ENCODE assay signal across 1 cellular context in the genomic region with DNA sequence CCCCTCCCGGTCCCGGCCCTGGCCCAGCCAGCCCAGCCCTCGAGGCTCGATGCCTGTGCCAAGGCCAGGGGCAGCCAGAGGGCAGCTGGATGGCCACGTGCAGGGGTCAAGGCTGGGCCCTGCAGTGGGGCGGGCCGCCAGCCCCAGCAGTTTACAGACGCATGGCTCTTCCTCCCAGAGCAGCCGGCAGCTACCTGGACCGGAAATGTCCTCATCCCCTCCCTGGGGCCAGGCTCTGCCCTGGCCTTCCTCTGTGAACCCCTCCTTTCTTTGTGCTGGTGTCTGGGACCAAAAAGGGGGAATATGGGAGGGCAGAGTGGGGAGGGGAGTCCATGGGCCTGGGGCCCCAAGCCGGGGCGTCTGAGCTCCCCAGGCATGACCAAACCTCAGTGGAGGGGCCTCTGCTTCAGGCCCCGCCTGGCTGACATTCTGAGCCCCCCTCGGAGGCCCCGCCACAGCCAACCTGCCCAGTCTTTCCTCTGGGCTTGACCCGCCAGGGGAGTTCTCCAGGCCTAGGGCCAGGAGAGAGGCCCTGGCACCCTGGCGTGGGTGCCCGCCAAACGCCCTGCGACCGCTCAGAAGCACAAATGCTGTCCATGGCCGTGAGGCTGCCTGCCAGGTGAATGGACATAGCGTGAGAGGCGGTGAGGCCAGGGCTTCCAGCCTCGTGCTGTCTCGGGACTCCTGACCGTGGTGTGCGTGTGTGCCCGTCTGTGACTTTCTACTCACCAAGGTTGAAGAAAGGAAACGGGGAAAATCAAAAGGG.
A peak's percentile ranks its signal among the peaks of the same experiment; 100 is the strongest.
TF ChIP-seq lines count a peak whose summit lies in the region.

No MANE protein-coding gene starts in this region.

TF ChIP-seq in HepG2, 621 proteins besides CTCF, POLR2A, EP300 and RAD21 (continued from another document and continues in another):
- TF ChIP-seq, protein P1, sequence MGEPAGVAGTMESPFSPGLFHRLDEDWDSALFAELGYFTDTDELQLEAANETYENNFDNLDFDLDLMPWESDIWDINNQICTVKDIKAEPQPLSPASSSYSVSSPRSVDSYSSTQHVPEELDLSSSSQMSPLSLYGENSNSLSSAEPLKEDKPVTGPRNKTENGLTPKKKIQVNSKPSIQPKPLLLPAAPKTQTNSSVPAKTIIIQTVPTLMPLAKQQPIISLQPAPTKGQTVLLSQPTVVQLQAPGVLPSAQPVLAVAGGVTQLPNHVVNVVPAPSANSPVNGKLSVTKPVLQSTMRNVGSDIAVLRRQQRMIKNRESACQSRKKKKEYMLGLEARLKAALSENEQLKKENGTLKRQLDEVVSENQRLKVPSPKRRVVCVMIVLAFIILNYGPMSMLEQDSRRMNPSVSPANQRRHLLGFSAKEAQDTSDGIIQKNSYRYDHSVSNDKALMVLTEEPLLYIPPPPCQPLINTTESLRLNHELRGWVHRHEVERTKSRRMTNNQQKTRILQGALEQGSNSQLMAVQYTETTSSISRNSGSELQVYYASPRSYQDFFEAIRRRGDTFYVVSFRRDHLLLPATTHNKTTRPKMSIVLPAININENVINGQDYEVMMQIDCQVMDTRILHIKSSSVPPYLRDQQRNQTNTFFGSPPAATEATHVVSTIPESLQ (CRISPR knock-in tag; conservative IDR thresholded peaks at IDR 0.05): 0 out of 2 replicates have a peak, but pooled peaks have one; percentile 43
- TF ChIP-seq BHLHE40 (IDR thresholded peaks at IDR 0.05; ENCODE audit: low read length): peak; percentile 96
- no peak for TF ChIP-seq SETDB1 (CRISPR knock-in tag; IDR thresholded peaks at IDR 0.05; ENCODE audit: borderline replicate concordance)
- TF ChIP-seq GZF1 (CRISPR knock-in tag; IDR thresholded peaks at IDR 0.05): peak; percentile 83; the same call in 1 of the 2 replicates
- TF ChIP-seq KDM1A (CRISPR knock-in tag; IDR thresholded peaks at IDR 0.05): no peak
- TF ChIP-seq HNRNPL (IDR thresholded peaks at IDR 0.05; ENCODE audit: low read depth, low read length): peak; percentile 93
- TF ChIP-seq, protein P2, sequence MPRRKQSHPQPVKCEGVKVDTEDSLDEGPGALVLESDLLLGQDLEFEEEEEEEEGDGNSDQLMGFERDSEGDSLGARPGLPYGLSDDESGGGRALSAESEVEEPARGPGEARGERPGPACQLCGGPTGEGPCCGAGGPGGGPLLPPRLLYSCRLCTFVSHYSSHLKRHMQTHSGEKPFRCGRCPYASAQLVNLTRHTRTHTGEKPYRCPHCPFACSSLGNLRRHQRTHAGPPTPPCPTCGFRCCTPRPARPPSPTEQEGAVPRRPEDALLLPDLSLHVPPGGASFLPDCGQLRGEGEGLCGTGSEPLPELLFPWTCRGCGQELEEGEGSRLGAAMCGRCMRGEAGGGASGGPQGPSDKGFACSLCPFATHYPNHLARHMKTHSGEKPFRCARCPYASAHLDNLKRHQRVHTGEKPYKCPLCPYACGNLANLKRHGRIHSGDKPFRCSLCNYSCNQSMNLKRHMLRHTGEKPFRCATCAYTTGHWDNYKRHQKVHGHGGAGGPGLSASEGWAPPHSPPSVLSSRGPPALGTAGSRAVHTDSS (CRISPR knock-in tag; conservative IDR thresholded peaks at IDR 0.05): no peak
- TF ChIP-seq SMAD3 (CRISPR knock-in tag; IDR thresholded peaks at IDR 0.05): peak; percentile 82; the same call in 1 of the 2 replicates
- peak; percentile 96 for TF ChIP-seq MXD4 (CRISPR knock-in tag; IDR thresholded peaks at IDR 0.05)
- TF ChIP-seq, protein P3, sequence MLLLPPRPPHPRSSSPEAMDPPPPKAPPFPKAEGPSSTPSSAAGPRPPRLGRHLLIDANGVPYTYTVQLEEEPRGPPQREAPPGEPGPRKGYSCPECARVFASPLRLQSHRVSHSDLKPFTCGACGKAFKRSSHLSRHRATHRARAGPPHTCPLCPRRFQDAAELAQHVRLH (CRISPR knock-in tag; IDR thresholded peaks at IDR 0.05; ENCODE audit: borderline replicate concordance, low read depth): peak; percentile 95
- TF ChIP-seq, protein P4, sequence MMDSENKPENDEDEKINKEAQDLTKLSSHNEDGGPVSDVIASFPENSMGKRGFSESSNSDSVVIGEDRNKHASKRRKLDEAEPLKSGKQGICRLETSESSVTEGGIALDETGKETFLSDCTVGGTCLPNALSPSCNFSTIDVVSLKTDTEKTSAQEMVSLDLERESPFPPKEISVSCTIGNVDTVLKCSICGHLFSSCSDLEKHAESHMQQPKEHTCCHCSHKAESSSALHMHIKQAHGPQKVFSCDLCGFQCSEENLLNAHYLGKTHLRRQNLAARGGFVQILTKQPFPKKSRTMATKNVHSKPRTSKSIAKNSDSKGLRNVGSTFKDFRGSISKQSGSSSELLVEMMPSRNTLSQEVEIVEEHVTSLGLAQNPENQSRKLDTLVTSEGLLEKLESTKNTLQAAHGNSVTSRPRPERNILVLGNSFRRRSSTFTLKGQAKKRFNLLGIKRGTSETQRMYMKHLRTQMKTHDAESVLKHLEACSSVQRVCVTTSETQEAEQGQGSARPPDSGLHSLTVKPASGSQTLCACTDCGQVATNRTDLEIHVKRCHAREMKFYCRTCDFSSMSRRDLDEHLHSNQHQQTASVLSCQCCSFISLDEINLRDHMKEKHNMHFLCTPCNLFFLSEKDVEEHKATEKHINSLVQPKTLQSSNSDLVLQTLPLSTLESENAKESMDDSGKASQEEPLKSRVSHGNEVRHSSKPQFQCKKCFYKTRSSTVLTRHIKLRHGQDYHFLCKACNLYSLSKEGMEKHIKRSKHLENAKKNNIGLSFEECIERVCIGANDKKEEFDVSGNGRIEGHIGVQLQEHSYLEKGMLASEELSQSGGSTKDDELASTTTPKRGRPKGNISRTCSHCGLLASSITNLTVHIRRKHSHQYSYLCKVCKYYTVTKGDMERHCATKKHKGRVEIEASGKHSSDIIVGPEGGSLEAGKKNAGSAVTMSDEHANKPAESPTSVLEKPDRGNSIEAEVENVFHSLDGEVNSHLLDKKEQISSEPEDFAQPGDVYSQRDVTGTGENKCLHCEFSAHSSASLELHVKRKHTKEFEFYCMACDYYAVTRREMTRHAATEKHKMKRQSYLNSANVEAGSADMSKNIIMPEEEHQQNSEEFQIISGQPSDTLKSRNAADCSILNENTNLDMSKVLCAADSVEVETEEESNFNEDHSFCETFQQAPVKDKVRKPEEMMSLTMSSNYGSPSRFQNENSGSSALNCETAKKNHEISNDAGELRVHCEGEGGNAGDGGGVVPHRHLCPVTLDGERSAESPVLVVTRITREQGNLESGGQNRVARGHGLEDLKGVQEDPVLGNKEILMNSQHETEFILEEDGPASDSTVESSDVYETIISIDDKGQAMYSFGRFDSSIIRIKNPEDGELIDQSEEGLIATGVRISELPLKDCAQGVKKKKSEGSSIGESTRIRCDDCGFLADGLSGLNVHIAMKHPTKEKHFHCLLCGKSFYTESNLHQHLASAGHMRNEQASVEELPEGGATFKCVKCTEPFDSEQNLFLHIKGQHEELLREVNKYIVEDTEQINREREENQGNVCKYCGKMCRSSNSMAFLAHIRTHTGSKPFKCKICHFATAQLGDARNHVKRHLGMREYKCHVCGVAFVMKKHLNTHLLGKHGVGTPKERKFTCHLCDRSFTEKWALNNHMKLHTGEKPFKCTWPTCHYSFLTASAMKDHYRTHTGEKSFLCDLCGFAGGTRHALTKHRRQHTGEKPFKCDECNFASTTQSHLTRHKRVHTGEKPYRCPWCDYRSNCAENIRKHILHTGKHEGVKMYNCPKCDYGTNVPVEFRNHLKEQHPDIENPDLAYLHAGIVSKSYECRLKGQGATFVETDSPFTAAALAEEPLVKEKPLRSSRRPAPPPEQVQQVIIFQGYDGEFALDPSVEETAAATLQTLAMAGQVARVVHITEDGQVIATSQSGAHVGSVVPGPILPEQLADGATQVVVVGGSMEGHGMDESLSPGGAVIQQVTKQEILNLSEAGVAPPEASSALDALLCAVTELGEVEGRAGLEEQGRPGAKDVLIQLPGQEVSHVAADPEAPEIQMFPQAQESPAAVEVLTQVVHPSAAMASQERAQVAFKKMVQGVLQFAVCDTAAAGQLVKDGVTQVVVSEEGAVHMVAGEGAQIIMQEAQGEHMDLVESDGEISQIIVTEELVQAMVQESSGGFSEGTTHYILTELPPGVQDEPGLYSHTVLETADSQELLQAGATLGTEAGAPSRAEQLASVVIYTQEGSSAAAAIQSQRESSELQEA (CRISPR knock-in tag; IDR thresholded peaks at IDR 0.05; ENCODE audit: not compliant biosample characterization): peak; percentile 85
- peak; percentile 6; the same call in 1 of the 2 replicates for TF ChIP-seq ZNF839 (CRISPR knock-in tag; IDR thresholded peaks at IDR 0.05; ENCODE audit: borderline replicate concordance)
- peak; percentile 53; the same call in 1 of the 2 replicates for TF ChIP-seq NAIF1 (CRISPR knock-in tag; IDR thresholded peaks at IDR 0.05; ENCODE audit: borderline replicate concordance)
- no peak for TF ChIP-seq ZNF549 (CRISPR knock-in tag; IDR thresholded peaks at IDR 0.05)
- TF ChIP-seq, protein P5, sequence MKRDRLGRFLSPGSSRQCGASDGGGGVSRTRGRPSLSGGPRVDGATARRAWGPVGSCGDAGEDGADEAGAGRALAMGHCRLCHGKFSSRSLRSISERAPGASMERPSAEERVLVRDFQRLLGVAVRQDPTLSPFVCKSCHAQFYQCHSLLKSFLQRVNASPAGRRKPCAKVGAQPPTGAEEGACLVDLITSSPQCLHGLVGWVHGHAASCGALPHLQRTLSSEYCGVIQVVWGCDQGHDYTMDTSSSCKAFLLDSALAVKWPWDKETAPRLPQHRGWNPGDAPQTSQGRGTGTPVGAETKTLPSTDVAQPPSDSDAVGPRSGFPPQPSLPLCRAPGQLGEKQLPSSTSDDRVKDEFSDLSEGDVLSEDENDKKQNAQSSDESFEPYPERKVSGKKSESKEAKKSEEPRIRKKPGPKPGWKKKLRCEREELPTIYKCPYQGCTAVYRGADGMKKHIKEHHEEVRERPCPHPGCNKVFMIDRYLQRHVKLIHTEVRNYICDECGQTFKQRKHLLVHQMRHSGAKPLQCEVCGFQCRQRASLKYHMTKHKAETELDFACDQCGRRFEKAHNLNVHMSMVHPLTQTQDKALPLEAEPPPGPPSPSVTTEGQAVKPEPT (CRISPR knock-in tag; IDR thresholded peaks at IDR 0.05; ENCODE audit: low read depth): peak; percentile 65; the same call in 1 of the 2 replicates
- TF ChIP-seq MTF2 (CRISPR knock-in tag; IDR thresholded peaks at IDR 0.05; ENCODE audit: borderline replicate concordance): no peak
- TF ChIP-seq, protein P6, sequence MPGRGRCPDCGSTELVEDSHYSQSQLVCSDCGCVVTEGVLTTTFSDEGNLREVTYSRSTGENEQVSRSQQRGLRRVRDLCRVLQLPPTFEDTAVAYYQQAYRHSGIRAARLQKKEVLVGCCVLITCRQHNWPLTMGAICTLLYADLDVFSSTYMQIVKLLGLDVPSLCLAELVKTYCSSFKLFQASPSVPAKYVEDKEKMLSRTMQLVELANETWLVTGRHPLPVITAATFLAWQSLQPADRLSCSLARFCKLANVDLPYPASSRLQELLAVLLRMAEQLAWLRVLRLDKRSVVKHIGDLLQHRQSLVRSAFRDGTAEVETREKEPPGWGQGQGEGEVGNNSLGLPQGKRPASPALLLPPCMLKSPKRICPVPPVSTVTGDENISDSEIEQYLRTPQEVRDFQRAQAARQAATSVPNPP (CRISPR knock-in tag; IDR thresholded peaks at IDR 0.05): peak; percentile 59; the same call in 1 of the 2 replicates
- 0 out of 2 replicates have a peak, but pooled peaks have one; percentile 22 for TF ChIP-seq FIP1L1 (IDR thresholded peaks at IDR 0.05; ENCODE audit: borderline replicate concordance, insufficient read depth, low read depth, low read length)
- no peak for TF ChIP-seq ZKSCAN5 (CRISPR knock-in tag; IDR thresholded peaks at IDR 0.05)
- TF ChIP-seq ZMYM3 (CRISPR knock-in tag; IDR thresholded peaks at IDR 0.05): peak; percentile 74; the same call in 1 of the 2 replicates
- no peak for TF ChIP-seq NONO (IDR thresholded peaks at IDR 0.05)
- peak; percentile 93 for TF ChIP-seq NONO (CRISPR knock-in tag; conservative IDR thresholded peaks at IDR 0.05)
- TF ChIP-seq, protein P7, sequence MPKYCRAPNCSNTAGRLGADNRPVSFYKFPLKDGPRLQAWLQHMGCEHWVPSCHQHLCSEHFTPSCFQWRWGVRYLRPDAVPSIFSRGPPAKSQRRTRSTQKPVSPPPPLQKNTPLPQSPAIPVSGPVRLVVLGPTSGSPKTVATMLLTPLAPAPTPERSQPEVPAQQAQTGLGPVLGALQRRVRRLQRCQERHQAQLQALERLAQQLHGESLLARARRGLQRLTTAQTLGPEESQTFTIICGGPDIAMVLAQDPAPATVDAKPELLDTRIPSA (CRISPR knock-in tag; IDR thresholded peaks at IDR 0.05; ENCODE audit: borderline replicate concordance): no peak
- no peak for TF ChIP-seq ZSCAN30 (CRISPR knock-in tag; IDR thresholded peaks at IDR 0.05)
- TF ChIP-seq ZBTB38 (CRISPR knock-in tag; IDR thresholded peaks at IDR 0.05): peak; percentile 84
- peak; percentile 96 for TF ChIP-seq NR2C2 (CRISPR knock-in tag; IDR thresholded peaks at IDR 0.05; ENCODE audit: borderline replicate concordance)
- peak; percentile 91 for TF ChIP-seq SKI (IDR thresholded peaks at IDR 0.05; ENCODE audit: partially characterized antibody)
- TF ChIP-seq ZNF674 (CRISPR knock-in tag; IDR thresholded peaks at IDR 0.05; ENCODE audit: low read depth): no peak
- TF ChIP-seq GATAD1 (CRISPR knock-in tag; IDR thresholded peaks at IDR 0.05): peak; percentile 71; the same call in 1 of the 2 replicates
- peak; percentile 93; the same call in 1 of the 2 replicates for TF ChIP-seq ZNF556 (CRISPR knock-in tag; IDR thresholded peaks at IDR 0.05; ENCODE audit: borderline replicate concordance)
- TF ChIP-seq, protein P8, sequence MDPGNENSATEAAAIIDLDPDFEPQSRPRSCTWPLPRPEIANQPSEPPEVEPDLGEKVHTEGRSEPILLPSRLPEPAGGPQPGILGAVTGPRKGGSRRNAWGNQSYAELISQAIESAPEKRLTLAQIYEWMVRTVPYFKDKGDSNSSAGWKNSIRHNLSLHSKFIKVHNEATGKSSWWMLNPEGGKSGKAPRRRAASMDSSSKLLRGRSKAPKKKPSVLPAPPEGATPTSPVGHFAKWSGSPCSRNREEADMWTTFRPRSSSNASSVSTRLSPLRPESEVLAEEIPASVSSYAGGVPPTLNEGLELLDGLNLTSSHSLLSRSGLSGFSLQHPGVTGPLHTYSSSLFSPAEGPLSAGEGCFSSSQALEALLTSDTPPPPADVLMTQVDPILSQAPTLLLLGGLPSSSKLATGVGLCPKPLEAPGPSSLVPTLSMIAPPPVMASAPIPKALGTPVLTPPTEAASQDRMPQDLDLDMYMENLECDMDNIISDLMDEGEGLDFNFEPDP (CRISPR knock-in tag; conservative IDR thresholded peaks at IDR 0.05): no peak
- peak; percentile 73; the same call in 1 of the 2 replicates for TF ChIP-seq ZNF780A (CRISPR knock-in tag; IDR thresholded peaks at IDR 0.05)
- TF ChIP-seq, protein P9, sequence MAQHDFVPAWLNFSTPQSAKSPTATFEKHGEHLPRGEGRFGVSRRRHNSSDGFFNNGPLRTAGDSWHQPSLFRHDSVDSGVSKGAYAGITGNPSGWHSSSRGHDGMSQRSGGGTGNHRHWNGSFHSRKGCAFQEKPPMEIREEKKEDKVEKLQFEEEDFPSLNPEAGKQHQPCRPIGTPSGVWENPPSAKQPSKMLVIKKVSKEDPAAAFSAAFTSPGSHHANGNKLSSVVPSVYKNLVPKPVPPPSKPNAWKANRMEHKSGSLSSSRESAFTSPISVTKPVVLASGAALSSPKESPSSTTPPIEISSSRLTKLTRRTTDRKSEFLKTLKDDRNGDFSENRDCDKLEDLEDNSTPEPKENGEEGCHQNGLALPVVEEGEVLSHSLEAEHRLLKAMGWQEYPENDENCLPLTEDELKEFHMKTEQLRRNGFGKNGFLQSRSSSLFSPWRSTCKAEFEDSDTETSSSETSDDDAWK (CRISPR knock-in tag; IDR thresholded peaks at IDR 0.05): no peak
